ENCODE assay signal across 8 cellular contexts in genomic region chr10:97318772-97319651, GRCh38. TPM values are rescaled to one million over a fixed set of nuclear protein-coding genes. Genes with fewer than 3 reads are reported as not detected.
DNase-seq lines count a peak whose midpoint lies in the region; ATAC-seq and TF ChIP-seq lines count a peak whose summit lies in the region.

A gene with protein sequence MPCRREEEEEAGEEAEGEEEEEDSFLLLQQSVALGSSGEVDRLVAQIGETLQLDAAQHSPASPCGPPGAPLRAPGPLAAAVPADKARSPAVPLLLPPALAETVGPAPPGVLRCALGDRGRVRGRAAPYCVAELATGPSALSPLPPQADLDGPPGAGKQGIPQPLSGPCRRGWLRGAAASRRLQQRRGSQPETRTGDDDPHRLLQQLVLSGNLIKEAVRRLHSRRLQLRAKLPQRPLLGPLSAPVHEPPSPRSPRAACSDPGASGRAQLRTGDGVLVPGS (plus strand): TSS chr10:97319271. CDS start chr10:97319454, 183 bp downstream.

- H3K9me3 Mint-ChIP-seq in activated CD4-positive, alpha-beta T cell treated with anti-CD3 and anti-CD28 coated beads for 36 hours (ENCODE audit: low read depth) = no peaks in the 10 kb centered on the region

- intact Hi-C loops in activated CD4-positive, alpha-beta T cell treated with anti-CD3 and anti-CD28 coated beads for 36 hours (cut with DNase I, micrococcal nuclease) = loop anchor here (1.0 to 5.0 kb wide), 7 partner anchors 15 to 732 kb away; partner anchors contain the start of genes ARHGAP19 (in 2 of the 2), FRAT2 (in 1 of the 2), LCOR (in 1 of the 2) and MMS19 (in 1 of the 2)

- H3K27ac Mint-ChIP-seq in activated CD4-positive, alpha-beta T cell treated with anti-CD3 and anti-CD28 coated beads for 36 hours = peak within 1 kb of the TSS; percentile 99

- no peak for TF ChIP-seq CTCF in choroid plexus epithelial cell (conservative IDR thresholded peaks at IDR 0.05; ENCODE audit: low read depth, low read length)

- POLR2A ChIA-PET in activated CD4-positive, alpha-beta T cell treated with anti-CD3 and anti-CD28 coated beads for 36 hours (lab: Charles Lee) = interaction anchor here (1.6 to 3.0 kb wide), 2 partner anchors 14 to 27 kb away, joined by 4 to 27 read pairs; partner anchors contain the start of genes ARHGAP19 and FRAT2

- peak within 1 kb of the TSS; percentile 62 for H3K4me3 ChIP-seq in choroid plexus epithelial cell (ENCODE audit: low read depth, low read length)

- ATAC-seq in GM18870 (IDR thresholded peaks at IDR 0.05; ENCODE audit: unreplicated experiment) (peak; percentile 78), HG03108 (IDR thresholded peaks at IDR 0.05; ENCODE audit: unreplicated experiment) (peak; percentile 76)
- ATAC-seq in activated CD4-positive, alpha-beta T cell treated with anti-CD3 and anti-CD28 coated beads for 36 hours = peak; percentile 64

- CTCF ChIA-PET in activated CD4-positive, alpha-beta T cell treated with anti-CD3 and anti-CD28 coated beads for 36 hours (lab: Charles Lee) = interaction anchor here (0.6 to 2.3 kb wide), 7 partner anchors 10 to 263 kb away, joined by 3 to 22 read pairs (median 4); partner anchors contain the start of genes FRAT2 and RRP12

- H3K27me3 Mint-ChIP-seq in activated CD4-positive, alpha-beta T cell treated with anti-CD3 and anti-CD28 coated beads for 36 hours = no peaks in the 10 kb centered on the region

- H3K4me1 Mint-ChIP-seq in activated CD4-positive, alpha-beta T cell treated with anti-CD3 and anti-CD28 coated beads for 36 hours = peaks cover 29% of the 10 kb centered on the region

- H3K36me3 Mint-ChIP-seq in activated CD4-positive, alpha-beta T cell treated with anti-CD3 and anti-CD28 coated beads for 36 hours (ENCODE audit: low read depth) = no peaks in the 10 kb centered on the region

- H3K4me3 Mint-ChIP-seq in activated CD4-positive, alpha-beta T cell treated with anti-CD3 and anti-CD28 coated beads for 36 hours = peak within 1 kb of the TSS; percentile 91

- peak; percentile 86 for DNase-seq in AG08396 (ENCODE audit: low spot score)
- DNase-seq in NCI-H345 treated with DMSO at 0.1 percent for 48 hours (lab: John Stamatoyannopoulos, UW; ENCODE audit: unreplicated experiment) = peak; percentile 51
- peak; percentile 92 for DNase-seq in activated CD4-positive, alpha-beta T cell treated with anti-CD3 and anti-CD28 coated beads for 36 hours
- peak; percentile 92 for DNase-seq in choroid plexus epithelial cell (ENCODE audit: low read depth)
- peak; percentile 95 for DNase-seq in left kidney (ENCODE audit: low read depth, low spot score)
- peak; percentile 83 to 85 for DNase-seq in stimulated activated CD4-positive, alpha-beta T cell treated with anti-CD3 and anti-CD28 coated beads, Interleukin-1b, Interleukin-23, amount 100 ng/mL, for 4 hours (ENCODE audit: low read depth in 2 of 2)

RNA-seq across cellular contexts. Expression of the gene that starts here (rescaled TPM):
- 1 to 10 TPM; 1.3 to 1.8 TPM for total RNA-seq in activated CD4-positive, alpha-beta T cell treated with anti-CD3 and anti-CD28 coated beads for 36 hours

Comparison
In these comparisons a context has a peak if more than half of its experiments do, and no peak if none do; other contexts are left out.
1. Peak in every context shown above with its lines: DNase-seq, ATAC-seq and H3K4me3 ChIP-seq.